In genomic region chr17:9350083-9350482, GRCh38 we compare ENCODE assay signal across 17 cellular contexts.
DNase-seq lines count a peak whose midpoint lies in the region; ATAC-seq, FAIRE-seq and TF ChIP-seq lines count a peak whose summit lies in the region.
"Had no signal": no experiment of that assay in that cellular context is flagged by ENCODE, and none has a peak within 500 bp of the region (broad histone marks: within the 10 kb centered on the region; RNA-seq: fewer than 3 reads in every experiment).

No MANE protein-coding gene starts in this region.

- BruUV-seq in HepG2 (replicated peaks; lab: Mats Ljungman, UMichigan): no TSS peak

- no peaks in the 10 kb centered on the region for H3K9me3 ChIP-seq in HepG2 (ENCODE audit: low read length)
- no peaks in the 10 kb centered on the region for H3K9me3 ChIP-seq in right lobe of liver
- H3K9me3 ChIP-seq in SK-N-SH: no peaks in the 10 kb centered on the region
- H3K9me3 ChIP-seq: neutrophil, stomach had no signal

- H2BK120ac ChIP-seq in mesendoderm (ENCODE audit: low read depth, low read length): no peak overlapping the region

- H2AK5ac ChIP-seq in mesendoderm (ENCODE audit: low read length): no peak overlapping the region

- H2BK15ac ChIP-seq in mesendoderm (replicated peaks; ENCODE audit: low read depth): no peak overlapping the region

- no peak for TF ChIP-seq EP300 in HepG2 (IDR thresholded peaks at IDR 0.05; ENCODE audit: low read depth in 2 of 2, low read length in 2 of 2)
- no peak for TF ChIP-seq EP300 in HepG2 (CRISPR knock-in tag; IDR thresholded peaks at IDR 0.05; ENCODE audit: borderline replicate concordance)
- TF ChIP-seq EP300 in SK-N-SH (IDR thresholded peaks at IDR 0.05; ENCODE audit: borderline replicate concordance in 1 of 2, low read depth in 1 of 2, low read length in 1 of 2): peak in 1 of 2 experiments; percentile 56; a peak in 1 of 4 replicates

- no peak for TF ChIP-seq RAD21 in HepG2 (CRISPR knock-in tag; IDR thresholded peaks at IDR 0.05)
- TF ChIP-seq RAD21 in SK-N-SH (IDR thresholded peaks at IDR 0.05; ENCODE audit: low read length): no peak

- H3K9ac ChIP-seq in HepG2 (ENCODE audit: insufficient read depth, low read depth, low read length) (no peak overlapping the region), SK-N-SH (no peak overlapping the region), mesendoderm (ENCODE audit: low read length) (no peak overlapping the region)

- H3K23ac ChIP-seq in mesendoderm (ENCODE audit: low read length): no peak overlapping the region

- no peaks in the 10 kb centered on the region for H3K27me3 ChIP-seq in HepG2 (ENCODE audit: control insufficient read depth in 1 of 2, insufficient read depth in 2 of 2, low read length in 2 of 2)
- no peaks in the 10 kb centered on the region for H3K27me3 ChIP-seq in right lobe of liver
- H3K27me3 ChIP-seq in SK-N-SH (ENCODE audit: insufficient read depth): no peaks in the 10 kb centered on the region
- no peaks in the 10 kb centered on the region for H3K27me3 ChIP-seq in mesendoderm (ENCODE audit: insufficient read depth, low read length, poor library complexity)
- H3K27me3 ChIP-seq: neutrophil, stomach had no signal

- TF ChIP-seq CTCF in HepG2 (CRISPR knock-in tag; IDR thresholded peaks at IDR 0.05) (no peak), right lobe of liver (IDR thresholded peaks at IDR 0.05) (no peak), SK-N-SH (IDR thresholded peaks at IDR 0.05) (no peak)

- FAIRE-seq in HepG2 (lab: Jason Lieb, UNC): no peak
- FAIRE-seq: endothelial cell of umbilical vein, H1 had no signal

- no peaks in the 10 kb centered on the region for H3K79me2 ChIP-seq in HepG2 (ENCODE audit: insufficient read depth, low read length)
- H3K79me2 ChIP-seq in SK-N-SH (ENCODE audit: insufficient read depth): no peaks in the 10 kb centered on the region
- no peaks in the 10 kb centered on the region for H3K79me2 ChIP-seq in mesendoderm (ENCODE audit: control insufficient read depth, insufficient read depth, low read length)

- ATAC-seq in HepG2 (no peak), right lobe of liver (no peak), Right ventricle myocardium superior (ENCODE audit: poor library complexity) (no peak)
- ATAC-seq: activated CD8-positive, alpha-beta memory T cell treated with anti-CD3 and anti-CD28 coated beads, Interleukin-2, amount 10 ng/mL, durations not matched to agents 7 days and 5 days; left cardiac atrium had no signal

- H3K9me2 ChIP-seq in SK-N-SH: no peaks in the 10 kb centered on the region

- intact Hi-C loops in HepG2 (cut with micrococcal nuclease; ENCODE audit: unreplicated experiment) (no loop called here), right lobe of liver (cut with DNase I) (no loop called here), Right ventricle myocardium superior (cut with DNase I) (no loop called here)

- no peak overlapping the region for H2BK5ac ChIP-seq in mesendoderm (ENCODE audit: low read length)

- no peak overlapping the region for H3K18ac ChIP-seq in mesendoderm (ENCODE audit: low read length)

- H3K56ac ChIP-seq in mesendoderm (ENCODE audit: low read length): no peak overlapping the region

- 95% methylated on average over 6 of the region's 6 CpGs for WGBS in HepG2 (ENCODE audit: low lambda C conversion rate)
- 74% methylated on average over 6 of the region's 6 CpGs for WGBS in right lobe of liver (ENCODE audit: insufficient coverage, low coverage, low lambda C conversion rate, missing lambda C conversion rate)
- 27% methylated on average over 6 of the region's 6 CpGs for WGBS in SK-N-SH (ENCODE audit: low lambda C conversion rate)
- WGBS in mesendoderm (ENCODE audit: extremely low coverage, insufficient coverage, low lambda C conversion rate): no CpG with 5 or more reads among the region's 6 CpGs

- peak; percentile 18 for DNase-seq in HepG2 (ENCODE audit: low spot score)
- no peak for DNase-seq in right lobe of liver
- no peak for DNase-seq in SK-N-SH
- DNase-seq in fibroblast of peridontal ligament (ENCODE audit: extremely low read depth): peak; percentile 95
- peak; percentile 95 for DNase-seq in stromal cell of bone marrow (ENCODE audit: low read depth)
- DNase-seq in HuH-7.5 (ENCODE audit: low spot score): no peak
- DNase-seq in Right ventricle myocardium superior: no peak
- DNase-seq in mesendoderm: no peak
- DNase-seq: activated CD8-positive, alpha-beta memory T cell treated with anti-CD3 and anti-CD28 coated beads, Interleukin-2, amount 10 ng/mL, durations not matched to agents 7 days and 5 days; AML-193; amygdala; left cardiac atrium; stomach; T-helper 2 cell had no signal

- CTCF ChIA-PET in HepG2 (lab: Yijun Ruan, JAX; ENCODE audit: low intra/inter-chr PET ratio, low total read pairs): no interaction called here
- CTCF ChIA-PET in SK-N-SH (lab: Yijun Ruan, JAX): no interaction called here

- H3K4me1 ChIP-seq in HepG2 (ENCODE audit: insufficient read depth, low read length): peaks cover 40% of the 10 kb centered on the region
- H3K4me1 ChIP-seq in right lobe of liver: no peaks in the 10 kb centered on the region
- H3K4me1 ChIP-seq in SK-N-SH (ENCODE audit: control insufficient read depth in 1 of 2, insufficient read depth in 2 of 2, low read depth in 1 of 2, low read length in 1 of 2): no peaks in the 10 kb centered on the region
- H3K4me1 ChIP-seq in mesendoderm (ENCODE audit: control insufficient read depth, low read depth, low read length): no peaks in the 10 kb centered on the region
- H3K4me1 ChIP-seq: stomach had no signal

- H2AFZ ChIP-seq in HepG2 (ENCODE audit: low read length) (no peak overlapping the region), SK-N-SH (ENCODE audit: low read depth) (no peak overlapping the region)

- POLR2A ChIA-PET in HepG2 (lab: Yijun Ruan, JAX) (interaction anchor here (1.1 kb wide), 1 partner anchor 11 kb away, joined by 3 read pairs; no protein-coding TSS in a partner anchor), SK-N-SH (lab: Yijun Ruan, JAX) (no interaction called here)

- no peaks in the 10 kb centered on the region for H3K36me3 ChIP-seq in HepG2 (replicated peaks in 1 of 2; ENCODE audit: control insufficient read depth in 1 of 2, insufficient read depth in 2 of 2, low read length in 2 of 2)
- no peaks in the 10 kb centered on the region for H3K36me3 ChIP-seq in right lobe of liver
- no peaks in the 10 kb centered on the region for H3K36me3 ChIP-seq in SK-N-SH (replicated peaks in 1 of 2; ENCODE audit: control insufficient read depth in 1 of 2, insufficient read depth in 2 of 2, low read length in 1 of 2)
- no peaks in the 10 kb centered on the region for H3K36me3 ChIP-seq in mesendoderm (ENCODE audit: control insufficient read depth, insufficient read depth, low read length)
- H3K36me3 ChIP-seq: neutrophil, stomach had no signal

- no peak for TF ChIP-seq POLR2A in HepG2 (IDR thresholded peaks at IDR 0.05; ENCODE audit: insufficient read depth in 1 of 2, low read depth in 2 of 2, low read length in 2 of 2)
- TF ChIP-seq POLR2A in right lobe of liver (IDR thresholded peaks at IDR 0.05): no peak

- H4K20me1 ChIP-seq in HepG2 (ENCODE audit: insufficient read depth, low read length) (no peaks in the 10 kb centered on the region), SK-N-SH (ENCODE audit: insufficient read depth) (no peaks in the 10 kb centered on the region)

- H3K27ac ChIP-seq in HepG2 (ENCODE audit: extremely low read length, insufficient read depth, low read length): no peak overlapping the region
- no peak overlapping the region for H3K27ac ChIP-seq in right lobe of liver
- peak overlapping the region in 1 of 2 experiments; percentile 52; a peak in 2 of 4 replicates for H3K27ac ChIP-seq in SK-N-SH (ENCODE audit: low read depth in 2 of 2, low read length in 1 of 2)
- no peak overlapping the region for H3K27ac ChIP-seq in mesendoderm (ENCODE audit: low read depth, low read length)
- H3K27ac ChIP-seq: neutrophil, stomach had no signal

- H3K79me1 ChIP-seq in mesendoderm (ENCODE audit: low read length): no peaks in the 10 kb centered on the region

- H4K8ac ChIP-seq in mesendoderm (ENCODE audit: low read depth, low read length): no peak overlapping the region

- H3K4me2 ChIP-seq in HepG2 (ENCODE audit: low read depth, low read length) (no peak overlapping the region), SK-N-SH (peak overlapping the region; percentile 24), mesendoderm (ENCODE audit: low read length) (no peak overlapping the region)

- peaks cover 7% of the 10 kb centered on the region for H3F3A ChIP-seq in SK-N-SH (replicated peaks; ENCODE audit: insufficient read depth)

- H3K4ac ChIP-seq in mesendoderm (ENCODE audit: low read depth, low read length): no peak overlapping the region

- in situ Hi-C loops in HepG2 (cut with HindIII; ENCODE audit: extremely low pct_ligation_motif_present, low pct_unique_long_range_greater_than_20kb): no loop called here

- no peak overlapping the region for H3K4me3 ChIP-seq in HepG2 (replicated peaks in 1 of 3; ENCODE audit: insufficient read depth in 1 of 3, low read depth in 2 of 3, low read length in 3 of 3)
- H3K4me3 ChIP-seq in right lobe of liver: no peak overlapping the region
- H3K4me3 ChIP-seq in SK-N-SH (ENCODE audit: low read depth in 2 of 2, low read length in 1 of 2): no peak overlapping the region
- H3K4me3 ChIP-seq in mesendoderm (ENCODE audit: low read length): no peak overlapping the region
- H3K4me3 ChIP-seq: stomach had no signal

- H4K5ac ChIP-seq in mesendoderm (ENCODE audit: low read length): no peak overlapping the region

TF ChIP-seq in HepG2, 621 proteins besides CTCF, POLR2A, EP300 and RAD21 (continues in another document):
- TF ChIP-seq PBX3 (CRISPR knock-in tag; IDR thresholded peaks at IDR 0.05; ENCODE audit: borderline replicate concordance): no peak
- peak; percentile 23; the same call in 1 of the 2 replicates for TF ChIP-seq FOSL2 (CRISPR knock-in tag; IDR thresholded peaks at IDR 0.05)

TF ChIP-seq in SK-N-SH, 30 proteins besides CTCF, POLR2A, EP300 and RAD21 (continues in another document):
- TF ChIP-seq MAX (IDR thresholded peaks at IDR 0.05; ENCODE audit: low read depth) (0 out of 2 replicates have a peak, but pooled peaks have one; percentile 15), ZBTB33 (IDR thresholded peaks at IDR 0.05; ENCODE audit: borderline replicate concordance, low read depth) (no peak)

Comparison
In these comparisons a context has a peak if more than half of its experiments do, and no peak if none do; other contexts are left out.
1. DNase-seq: peak in HepG2 (single experiment), fibroblast of peridontal ligament (single experiment) and stromal cell of bone marrow (single experiment); none in right lobe of liver (0 of 3), SK-N-SH (single experiment), HuH-7.5 (single experiment), Right ventricle myocardium superior (single experiment) and mesendoderm (single experiment).
2. Of the 25 proteins assayed by ChIP-seq in both HepG2 and SK-N-SH: peak only in HepG2: ZBTB33; only in SK-N-SH: JUND, MAX, NFIC, PBX3 and TCF12; in both: FOSL2; in neither: 17; mixed calls (peak in some experiments, not most) for 1.